ENCODE assay signal across 8 cellular contexts in the genomic region with DNA sequence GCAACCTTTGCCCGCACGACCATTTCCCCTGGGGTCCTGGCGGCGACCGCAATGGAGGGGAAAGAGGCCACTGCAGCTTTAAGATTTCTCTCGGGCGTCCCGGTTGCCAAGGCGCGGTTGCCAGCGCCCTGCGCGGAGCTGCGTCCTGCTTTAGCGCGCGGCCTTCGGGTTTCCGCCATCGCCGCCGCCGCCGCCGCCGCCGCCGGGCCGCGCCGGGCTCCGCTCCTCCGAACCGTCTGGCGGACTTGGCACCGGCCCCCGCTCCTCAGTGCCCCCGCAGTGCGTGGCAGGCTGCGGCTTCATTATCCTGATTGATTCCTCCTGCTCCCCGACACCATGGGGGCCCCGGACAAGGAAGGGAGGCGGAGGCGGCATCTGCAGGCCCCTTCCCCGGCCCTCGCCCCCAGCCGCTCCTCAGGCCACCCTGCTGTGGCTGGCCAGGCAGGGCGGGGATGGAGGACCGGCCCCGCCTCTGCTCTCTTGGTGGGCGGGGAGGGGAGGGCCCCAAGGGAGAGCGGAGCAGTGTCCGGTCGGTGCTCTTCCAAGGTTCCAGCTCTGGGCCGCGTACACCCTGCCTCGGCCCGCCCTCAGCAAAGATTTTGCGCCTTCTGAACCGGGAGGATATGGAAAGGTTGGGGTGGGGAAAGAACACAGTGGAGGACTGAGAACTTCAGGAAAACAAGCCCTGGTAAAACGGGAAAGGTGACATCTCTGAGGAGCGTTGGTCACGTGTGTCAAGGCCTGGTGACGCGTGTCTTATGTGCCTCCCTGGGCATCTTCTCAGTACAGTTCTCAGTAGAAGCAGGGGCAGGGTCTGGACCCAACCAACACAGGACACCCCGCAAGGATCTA. TPM values are rescaled to one million over a fixed set of nuclear protein-coding genes. Genes with fewer than 3 reads are reported as not detected.
A peak's percentile ranks its signal among the peaks of the same experiment; 100 is the strongest.
DNase-seq lines count a peak whose midpoint lies in the region; ATAC-seq and TF ChIP-seq lines count a peak whose summit lies in the region.

No MANE protein-coding gene starts in this region.

- H3K79me1 ChIP-seq in trophoblast cell (ENCODE audit: low read length): peaks cover 2% of the 10 kb centered on the region

- H3K9me3 ChIP-seq in PC-3 (ENCODE audit: low read length) (no peaks in the 10 kb centered on the region), heart right ventricle (peaks cover 0 to 9% (median 2%) of the 10 kb centered on the region in 11 donors), trophoblast cell (ENCODE audit: insufficient read depth, low read depth, low read length) (no peaks in the 10 kb centered on the region)

- H3K9me2 ChIP-seq in PC-3 (replicated peaks; ENCODE audit: low read length): no peaks in the 10 kb centered on the region

- TSS peak; percentile 51 for BruUV-seq in PC-3 (replicated peaks; lab: Mats Ljungman, UMichigan)

- no peaks in the 10 kb centered on the region for H3K27me3 ChIP-seq in PC-3 (ENCODE audit: low read length)
- H3K27me3 ChIP-seq in heart right ventricle: no peaks in the 10 kb centered on the region
- H3K27me3 ChIP-seq in trophoblast cell (ENCODE audit: insufficient read depth, low read length): no peaks in the 10 kb centered on the region

- no peak overlapping the region for H2BK12ac ChIP-seq in trophoblast cell (ENCODE audit: low read length)

- no peak overlapping the region for H3K23ac ChIP-seq in trophoblast cell (ENCODE audit: low read length)

- H3K27ac ChIP-seq in PC-3 (ENCODE audit: low read length): no peak overlapping the region
- H3K27ac ChIP-seq in heart right ventricle: peak overlapping the region; percentile 51 to 94 (median 86)
- no peak overlapping the region for H3K27ac ChIP-seq in trophoblast cell (ENCODE audit: low read depth, low read length)

- TF ChIP-seq CTCF in PC-3 (conservative IDR thresholded peaks at IDR 0.05; ENCODE audit: low read depth, low read length) (no peak), heart right ventricle (IDR thresholded peaks at IDR 0.05) (no peak)

- H3K4me3 ChIP-seq in PC-3 (ENCODE audit: low read length) (peak overlapping the region; percentile 75), heart right ventricle (peak overlapping the region; percentile 29 to 81 (median 73)), trophoblast cell (ENCODE audit: low read depth, low read length) (peak overlapping the region; percentile 72)

- H4K12ac ChIP-seq in trophoblast cell (ENCODE audit: low read depth, low read length): peak overlapping the region; percentile 44

- no peak overlapping the region for H2AK5ac ChIP-seq in trophoblast cell (ENCODE audit: low read length)

- intact Hi-C loops in PC-3 (cut with micrococcal nuclease) (loop anchor here (1.0 kb wide), 1 partner anchor 45 kb away; no protein-coding TSS in a partner anchor), heart right ventricle (cut with DNase I) (no loop called here)

- H3K4me2 ChIP-seq in PC-3 (ENCODE audit: low read length) (peak overlapping the region; percentile 93), trophoblast cell (ENCODE audit: low read length) (peak overlapping the region; percentile 68)

- peaks cover 4% of the 10 kb centered on the region; the same call in 1 of the 2 replicates for H3K4me1 ChIP-seq in PC-3 (ENCODE audit: insufficient read depth, low read length)
- peaks cover 0 to 23% (median 12%) of the 10 kb centered on the region in 9 donors for H3K4me1 ChIP-seq in heart right ventricle
- peaks cover 4% of the 10 kb centered on the region in 2 experiments for H3K4me1 ChIP-seq in trophoblast cell (ENCODE audit: control insufficient read depth in 1 of 2, insufficient read depth in 2 of 2, low read length in 2 of 2)

- peak overlapping the region; percentile 65 for H3K9ac ChIP-seq in PC-3 (ENCODE audit: low read length)
- H3K9ac ChIP-seq in trophoblast cell (ENCODE audit: low read length): no peak overlapping the region

- no peaks in the 10 kb centered on the region for H3K36me3 ChIP-seq in PC-3 (ENCODE audit: low read depth, low read length)
- H3K36me3 ChIP-seq in heart right ventricle: peaks cover 0 to 23% (median 0%) of the 10 kb centered on the region in 9 donors
- H3K36me3 ChIP-seq in trophoblast cell (ENCODE audit: control insufficient read depth in 1 of 2, insufficient read depth in 2 of 2, low read length in 2 of 2): peaks cover 0 to 6% of the 10 kb centered on the region in 2 experiments

- H4K20me1 ChIP-seq in PC-3 (ENCODE audit: low read length): no peaks in the 10 kb centered on the region

- H3F3A ChIP-seq in PC-3 (ENCODE audit: low read length, unreplicated experiment): no peaks in the 10 kb centered on the region

- H2BK120ac ChIP-seq in trophoblast cell (ENCODE audit: insufficient read depth, low read length, poor library complexity): no peak overlapping the region

- H2AFZ ChIP-seq in PC-3 (ENCODE audit: low read length) (peak overlapping the region; percentile 92), trophoblast cell (ENCODE audit: insufficient read depth, low read length, poor library complexity) (peak overlapping the region; percentile 66)

- peak overlapping the region; percentile 57 for H4K91ac ChIP-seq in trophoblast cell (ENCODE audit: low read depth, low read length)

- peak overlapping the region; percentile 91 for H4K8ac ChIP-seq in trophoblast cell (ENCODE audit: low read depth, low read length)

- CTCF ChIA-PET in PC-3 (lab: Charles Lee): interaction anchor here (0.6 kb wide), 1 partner anchor 29 kb away, joined by 7 read pairs; no protein-coding TSS in a partner anchor

- 1 to 2% methylated on average over 63 to 66 of the region's 66 CpGs for WGBS in heart right ventricle, 2 donors
- no CpG with 5 or more reads among the region's 66 CpGs for WGBS in trophoblast cell (ENCODE audit: extremely low coverage, insufficient coverage, insufficient read length)

- H3K18ac ChIP-seq in trophoblast cell (ENCODE audit: low read length): peak overlapping the region; percentile 75

- H3K14ac ChIP-seq in trophoblast cell (ENCODE audit: low read length): peak overlapping the region; percentile 80

- peak in 11 of 14 donors; percentile 5 to 83 (median 29) for DNase-seq in C1 segment of cervical spinal cord (lab: John Stamatoyannopoulos, UW)
- peak; percentile 26 for DNase-seq in H4 (ENCODE audit: low spot score)
- peak; percentile 63 for DNase-seq in PC-3
- DNase-seq in amygdala (lab: John Stamatoyannopoulos, UW): peak in 34 of 56 donors; percentile 13 to 71 (median 44)
- DNase-seq in heart right ventricle: peak; percentile 71 to 79
- DNase-seq in trophoblast cell: peak; percentile 61 to 80
- DNase-seq in NCI-H446 treated with DMSO at 0.1 percent for 48 hours (lab: John Stamatoyannopoulos, UW): no peak

- H2BK5ac ChIP-seq in trophoblast cell (ENCODE audit: low read depth, low read length, poor library complexity): no peak overlapping the region

- ATAC-seq in PC-3: peak; percentile 97
- peak; percentile 93 to 97 (median 96) for ATAC-seq in heart right ventricle
- no peak for ATAC-seq in HG02588 (IDR thresholded peaks at IDR 0.05; ENCODE audit: unreplicated experiment)

- POLR2A ChIA-PET in PC-3 (lab: Charles Lee; ENCODE audit: unreplicated experiment): interaction anchor here (0.6 kb wide), 1 partner anchor 18 kb away, joined by 3 read pairs; no protein-coding TSS in a partner anchor

- no peak overlapping the region for H3K4ac ChIP-seq in trophoblast cell (ENCODE audit: low read depth, low read length)

- no peaks in the 10 kb centered on the region for H3K79me2 ChIP-seq in PC-3 (ENCODE audit: low read length)
- peaks cover 1% of the 10 kb centered on the region for H3K79me2 ChIP-seq in trophoblast cell (ENCODE audit: control insufficient read depth, insufficient read depth, low read length, poor library complexity)

RNA-seq across cellular contexts. Expression of gene NEUROD2, which starts 34.0 kb away (rescaled TPM):
- total RNA-seq in H4 (2014; rRNA removed; shearing (Covaris generic)): 0.02 TPM in 1 of 2 replicates, not detected in the other
- total RNA-seq in PC-3 (2014; rRNA removed): not detected in 2 replicates
- not detected for total RNA-seq in heart right ventricle
- not detected for polyA plus RNA-seq in heart right ventricle
- polyA plus RNA-seq in trophoblast cell (2013): not detected in 2 replicates

RNA-seq across cellular contexts. Expression of gene PPP1R1B, which starts 53.1 kb away (rescaled TPM):
- total RNA-seq in H4 (2014; rRNA removed; shearing (Covaris generic)): not detected in 2 replicates
- total RNA-seq in PC-3 (2014; rRNA removed): 2.9 and 3.1 TPM in 2 replicates
- 1 to 10 TPM in 2 of 10 donors, under 1 TPM in 7, not detected in 1; 0.28 to 1.1 (median 0.63) TPM for total RNA-seq in heart right ventricle
- 1 to 10 TPM in 1 of 2 donors, under 1 TPM in 1; 0.80 to 2.1 TPM for polyA plus RNA-seq in heart right ventricle
- 0.07 and 0.12 TPM in 2 replicates for polyA plus RNA-seq in trophoblast cell (2013)

Comparison
In these comparisons a context has a peak if more than half of its experiments do, and no peak if none do; other contexts are left out.
1. H3K27ac ChIP-seq: peak in heart right ventricle (10 of 10); none in PC-3 (single experiment) and trophoblast cell (single experiment).
2. Peak in every context shown above with its lines, with median percentiles within 50 percentile points of each other: H3K4me3 ChIP-seq.